ENCODE assay signal across 1 cellular context in the genomic region with DNA sequence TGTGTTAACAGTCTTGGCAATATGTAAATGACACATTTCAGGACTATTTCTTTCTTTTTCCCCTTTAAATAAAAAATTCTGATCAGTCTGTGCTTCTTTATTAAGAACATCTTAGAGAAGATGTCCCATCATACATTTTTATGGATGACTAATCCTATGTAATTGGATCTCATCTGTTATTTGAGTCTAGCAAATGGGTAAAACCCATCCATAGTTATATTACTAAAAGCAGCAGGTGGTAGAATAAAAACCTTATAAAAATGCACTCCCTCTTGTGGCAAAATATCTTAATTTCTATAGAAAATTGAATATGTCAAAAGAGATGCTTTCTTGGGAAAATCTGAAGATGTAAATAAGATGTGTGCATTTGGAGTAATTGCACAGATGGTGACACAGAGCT.
TF ChIP-seq lines count a peak whose summit lies in the region.

No MANE protein-coding gene starts in this region.

TF ChIP-seq in SK-N-SH, 30 proteins besides CTCF, POLR2A, EP300 and RAD21 (continued from another document):
- no peak for TF ChIP-seq PBX3 (IDR thresholded peaks at IDR 0.05)
- TF ChIP-seq IRF3 (IDR thresholded peaks at IDR 0.05; ENCODE audit: low read depth, low read length), result no peak
- TF ChIP-seq MAX (IDR thresholded peaks at IDR 0.05; ENCODE audit: low read depth), result no peak
- TF ChIP-seq MXI1 (IDR thresholded peaks at IDR 0.05; ENCODE audit: low read depth, low read length), result no peak
